ENCODE assay signal across 8 cellular contexts in genomic region chr7:70647801-70648491, GRCh38.
DNase-seq lines count a peak whose midpoint lies in the region; ATAC-seq lines count a peak whose summit lies in the region.

No MANE protein-coding gene starts in this region.

- H3K4me3 Mint-ChIP-seq in central memory CD8-positive, alpha-beta T cell: peak overlapping the region; percentile 58

- H3K9me3 Mint-ChIP-seq in central memory CD8-positive, alpha-beta T cell: no peaks in the 10 kb centered on the region

- H3K27me3 Mint-ChIP-seq in central memory CD8-positive, alpha-beta T cell: no peaks in the 10 kb centered on the region

- ATAC-seq in HG02588 (IDR thresholded peaks at IDR 0.05; ENCODE audit: unreplicated experiment): peak; percentile 73
- ATAC-seq in central memory CD8-positive, alpha-beta T cell (replicated peaks; ENCODE audit: extremely low read depth, poor library complexity, severe bottlenecking): peak; percentile 95

- peaks cover 39% of the 10 kb centered on the region for H3K4me1 Mint-ChIP-seq in central memory CD8-positive, alpha-beta T cell

- DNase-seq in GM03348 (ENCODE audit: low spot score) (peak; percentile 24), T-helper 2 cell (peak; percentile 23 to 95 (median 44)), NCI-H1048 (lab: John Stamatoyannopoulos, UW) (no peak), kidney glomerular epithelial cell (lab: John Stamatoyannopoulos, UW) (no peak), UCSD-AML1 (lab: John Stamatoyannopoulos, UW; ENCODE audit: unreplicated experiment) (no peak)
- DNase-seq in central memory CD8-positive, alpha-beta T cell (ENCODE audit: low spot score in 2 of 2): peak; percentile 53 to 89
- peak; percentile 40 for DNase-seq in stimulated activated CD8-positive, alpha-beta memory T cell treated with anti-CD3 and anti-CD28 coated beads, Interleukin-15, amount 100 ng/mL, for 24 hours (ENCODE audit: low read depth)

- H3K27ac Mint-ChIP-seq in central memory CD8-positive, alpha-beta T cell (ENCODE audit: low read depth): peak overlapping the region; percentile 90

- H3K36me3 Mint-ChIP-seq in central memory CD8-positive, alpha-beta T cell (ENCODE audit: insufficient read depth): peaks cover 13% of the 10 kb centered on the region

Comparison
In these comparisons a context has a peak if more than half of its experiments do, and no peak if none do; other contexts are left out.
1. DNase-seq: peak in GM03348 (single experiment), T-helper 2 cell (5 of 5), central memory CD8-positive, alpha-beta T cell (2 of 2) and stimulated activated CD8-positive, alpha-beta memory T cell treated with anti-CD3 and anti-CD28 coated beads, Interleukin-15, amount 100 ng/mL, for 24 hours (single experiment); none in NCI-H1048 (single experiment), kidney glomerular epithelial cell (single experiment) and UCSD-AML1 (single experiment).